Comparison of ENCODE assay signal across 12 cellular contexts in the genomic region with DNA sequence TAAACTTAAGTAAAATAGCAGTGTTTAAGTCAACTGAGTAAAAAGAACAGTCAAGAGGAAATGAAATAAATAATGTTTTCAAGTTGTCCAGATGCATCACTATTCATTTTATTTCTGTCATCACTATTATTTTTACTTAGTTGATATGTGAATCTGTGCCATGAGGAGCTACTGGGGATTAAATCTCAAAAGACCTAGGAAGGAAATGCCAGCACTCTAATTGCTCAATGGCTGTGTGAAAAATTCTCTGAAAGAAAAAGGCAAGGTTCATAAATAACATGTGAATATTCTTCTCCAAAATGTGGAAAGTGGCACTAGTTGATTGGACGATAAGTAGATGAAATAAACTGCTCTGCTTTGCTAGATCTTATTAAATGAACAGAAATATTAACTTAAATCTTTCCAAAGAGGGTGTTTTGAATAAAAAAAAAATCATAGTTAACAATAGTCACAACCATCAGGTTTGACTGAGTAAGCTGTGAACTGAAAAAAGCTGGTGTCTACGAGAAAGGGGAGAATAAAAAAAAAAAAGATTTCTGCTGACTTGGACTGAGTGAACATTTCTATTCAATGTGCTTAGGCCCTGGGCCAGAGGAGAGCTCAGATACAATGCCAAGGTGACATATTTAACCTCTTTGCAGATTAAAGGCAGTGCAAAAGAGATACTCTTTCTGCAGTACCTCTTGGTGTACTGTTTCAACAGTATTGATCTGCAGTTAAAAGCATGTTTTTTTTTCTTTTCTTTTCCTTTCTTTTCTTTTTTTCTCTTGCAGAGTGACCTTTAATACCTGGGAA. TPM values are rescaled to one million over a fixed set of nuclear protein-coding genes. Genes with fewer than 3 reads are reported as not detected.
A peak's percentile ranks its signal among the peaks of the same experiment; 100 is the strongest.
DNase-seq lines count a peak whose midpoint lies in the region; ATAC-seq, FAIRE-seq and TF ChIP-seq lines count a peak whose summit lies in the region.
"Had no signal": no experiment of that assay in that cellular context is flagged by ENCODE, and none has a peak within 500 bp of the region (broad histone marks: within the 10 kb centered on the region; RNA-seq: fewer than 3 reads in every experiment).

No MANE protein-coding gene starts in this region.

- peak overlapping the region; percentile 22; the same call in 1 of the 2 replicates for H3K27ac ChIP-seq in SK-N-MC
- peak overlapping the region; percentile 94 for H3K27ac ChIP-seq in temporal lobe (ENCODE audit: low read depth, low read length)

- no peak for ATAC-seq in HG02571 (IDR thresholded peaks at IDR 0.05; ENCODE audit: unreplicated experiment)

- no peaks in the 10 kb centered on the region for H3K9me3 ChIP-seq in SK-N-MC (ENCODE audit: low read depth, low read length)

- no peak overlapping the region for H3K4me3 ChIP-seq in SK-N-MC

- FAIRE-seq in endometrium (lab: Jason Lieb, UNC) = peak; percentile 74

- no peak for TF ChIP-seq POLR2A in erythroblast (IDR thresholded peaks at IDR 0.05; ENCODE audit: low read length)

- DNase-seq in SK-N-MC (ENCODE audit: low read depth, low spot score) (no peak), mucosa of gallbladder (ENCODE audit: low spot score) (peak; percentile 52), glomerular visceral epithelial cell (ENCODE audit: extremely low spot score) (no peak), erythroblast (lab: John Stamatoyannopoulos, UW) (no peak), LoVo (ENCODE audit: low spot score) (no peak)
- DNase-seq: activated naive CD4-positive, alpha-beta T cell treated with Interleukin-2 at 50 U/mL for 16 hours; NK-92 treated with Interleukin-12 subunit alpha and Interleukin-12 subunit beta, amount 100 ng/mL, for 24 hours had no signal

- no peak overlapping the region for H3K9ac ChIP-seq in SK-N-MC (ENCODE audit: insufficient read length)

- H3K36me3 ChIP-seq in SK-N-MC (ENCODE audit: insufficient read depth, low read length) = no peaks in the 10 kb centered on the region

RNA-seq across cellular contexts. Expression of gene SPARCL1, which starts 1.5 kb away (rescaled TPM):
- total RNA-seq in mucosa of gallbladder (539 TPM), temporal lobe (68.4 TPM)
- total RNA-seq: HT1080; T-helper 1 cell treated with Interleukin-12 subunit alpha and Interleukin-12 subunit beta and Interleukin-4 antibody, amounts not matched to agents 30 ng/mL and 1 ng/mL, for 36 hours had no signal
